ENCODE assay signal across 14 cellular contexts in genomic region chr1:235739124-235739523, GRCh38.
DNase-seq lines count a peak whose midpoint lies in the region; ATAC-seq and TF ChIP-seq lines count a peak whose summit lies in the region.
"Had no signal": no experiment of that assay in that cellular context is flagged by ENCODE, and none has a peak within 500 bp of the region (broad histone marks: within the 10 kb centered on the region; RNA-seq: fewer than 3 reads in every experiment).

No MANE protein-coding gene starts in this region.

- ATAC-seq in HG02973 (IDR thresholded peaks at IDR 0.05; ENCODE audit: unreplicated experiment): no peak
- no peak for ATAC-seq in upper lobe of left lung (ENCODE audit: low FRiP score in 2 of 2)
- ATAC-seq: activated CD4-positive, CD25-positive, alpha-beta regulatory T cell treated with anti-CD3 and anti-CD28 coated beads, Interleukin-2, amount 50 U/mL, for 24 hours; CD8-positive, alpha-beta T cell had no signal

- DNase-seq in ELR (ENCODE audit: low read depth): peak; percentile 92
- DNase-seq in NCI-H2029 (lab: John Stamatoyannopoulos, UW): peak; percentile 12
- DNase-seq in choroid plexus epithelial cell (ENCODE audit: low read depth): peak; percentile 58
- DNase-seq in mesenchymal stem cell: peak; percentile 81
- DNase-seq in T-helper 2 cell treated with Interferon-gamma antibody and Interleukin-4, amounts not matched to agents 5 μg/mL and 100 μg/mL, for 36 hours (ENCODE audit: low spot score): no peak
- no peak for DNase-seq in NCI-H748 (lab: John Stamatoyannopoulos, UW; ENCODE audit: unreplicated experiment)
- no peak for DNase-seq in upper lobe of left lung
- DNase-seq: anterior cingulate cortex; CD8-positive, alpha-beta T cell; NCI-H1105; NCI-H748 treated with DMSO at 0.1 percent for 48 hours had no signal

- no peaks in the 10 kb centered on the region for H3K27me3 ChIP-seq in mesenchymal stem cell (ENCODE audit: control insufficient read depth in 1 of 2, insufficient read depth in 1 of 2, low read length in 2 of 2)
- no peaks in the 10 kb centered on the region for H3K27me3 ChIP-seq in upper lobe of left lung

- no peak overlapping the region for H3K27ac Mint-ChIP-seq in T-helper 2 cell treated with Interferon-gamma antibody and Interleukin-4, amounts not matched to agents 5 μg/mL and 100 μg/mL, for 36 hours
- H3K27ac Mint-ChIP-seq: CD8-positive, alpha-beta T cell had no signal

- no peaks in the 10 kb centered on the region for H3K9me3 Mint-ChIP-seq in T-helper 2 cell treated with Interferon-gamma antibody and Interleukin-4, amounts not matched to agents 5 μg/mL and 100 μg/mL, for 36 hours
- H3K9me3 Mint-ChIP-seq: CD8-positive, alpha-beta T cell had no signal

- H3K9me3 ChIP-seq in mesenchymal stem cell (ENCODE audit: control insufficient read depth, low read length): no peaks in the 10 kb centered on the region
- no peaks in the 10 kb centered on the region for H3K9me3 ChIP-seq in upper lobe of left lung

- H3K18ac ChIP-seq in mesenchymal stem cell (ENCODE audit: low read depth in 1 of 2, low read length in 2 of 2): no peak overlapping the region

- no peak overlapping the region for H2AK5ac ChIP-seq in mesenchymal stem cell (ENCODE audit: low read length, severe bottlenecking)

- H4K8ac ChIP-seq in mesenchymal stem cell (ENCODE audit: low read length): no peak overlapping the region

- H3K4me1 ChIP-seq in mesenchymal stem cell (ENCODE audit: control insufficient read depth, insufficient read depth, low read depth, low read length): no peaks in the 10 kb centered on the region
- H3K4me1 ChIP-seq in upper lobe of left lung: no peaks in the 10 kb centered on the region

- H3K27me3 Mint-ChIP-seq in T-helper 2 cell treated with Interferon-gamma antibody and Interleukin-4, amounts not matched to agents 5 μg/mL and 100 μg/mL, for 36 hours (ENCODE audit: low read depth): no peaks in the 10 kb centered on the region

- no peak overlapping the region for H3K4me2 ChIP-seq in mesenchymal stem cell (ENCODE audit: low read length, poor library complexity, severe bottlenecking)

- no CpG with 5 or more reads among the region's 1 CpG for WGBS in mesenchymal stem cell
- 12 to 47% methylated on average over 1 of the region's 1 CpG for WGBS in upper lobe of left lung, 2 donors

- H3K36me3 ChIP-seq in mesenchymal stem cell (ENCODE audit: control insufficient read depth in 1 of 2, insufficient read depth in 2 of 2, low read depth in 1 of 2, low read length in 2 of 2): peaks cover 4 to 79% of the 10 kb centered on the region in 2 experiments
- H3K36me3 ChIP-seq in upper lobe of left lung: peaks cover 16 to 58% (median 30%) of the 10 kb centered on the region in 4 donors

- H3K36me3 Mint-ChIP-seq in T-helper 2 cell treated with Interferon-gamma antibody and Interleukin-4, amounts not matched to agents 5 μg/mL and 100 μg/mL, for 36 hours (ENCODE audit: low read depth): peaks cover 20% of the 10 kb centered on the region

- H3K4me1 Mint-ChIP-seq in T-helper 2 cell treated with Interferon-gamma antibody and Interleukin-4, amounts not matched to agents 5 μg/mL and 100 μg/mL, for 36 hours (ENCODE audit: low read depth): peaks cover 4% of the 10 kb centered on the region

- no peak overlapping the region for H2BK5ac ChIP-seq in mesenchymal stem cell (ENCODE audit: low read depth, low read length, poor library complexity, severe bottlenecking)

- no peak for TF ChIP-seq EP300 in upper lobe of left lung (IDR thresholded peaks at IDR 0.05)

- no peak for TF ChIP-seq POLR2A in upper lobe of left lung (IDR thresholded peaks at IDR 0.05)

- no peaks in the 10 kb centered on the region for H3K79me1 ChIP-seq in mesenchymal stem cell (replicated peaks; ENCODE audit: low read length, poor library complexity, severe bottlenecking)

- H2AFZ ChIP-seq in mesenchymal stem cell (ENCODE audit: low read depth, low read length): no peak overlapping the region

- H3K4me3 ChIP-seq in choroid plexus epithelial cell (ENCODE audit: low read depth, low read length) (no peak overlapping the region), mesenchymal stem cell (ENCODE audit: insufficient read depth in 1 of 2, low read depth in 1 of 2, low read length in 2 of 2) (no peak overlapping the region), upper lobe of left lung (no peak overlapping the region)
- H3K4me3 ChIP-seq: SK-N-MC had no signal

- H4K91ac ChIP-seq in mesenchymal stem cell (ENCODE audit: low read length): no peak overlapping the region

- no peak for TF ChIP-seq CTCF in choroid plexus epithelial cell (conservative IDR thresholded peaks at IDR 0.05; ENCODE audit: low read depth, low read length)
- TF ChIP-seq CTCF in upper lobe of left lung (IDR thresholded peaks at IDR 0.05): no peak

- no peak overlapping the region for H3K4me3 Mint-ChIP-seq in T-helper 2 cell treated with Interferon-gamma antibody and Interleukin-4, amounts not matched to agents 5 μg/mL and 100 μg/mL, for 36 hours
- H3K4me3 Mint-ChIP-seq: CD8-positive, alpha-beta T cell had no signal

- no peak overlapping the region for H3K14ac ChIP-seq in mesenchymal stem cell (ENCODE audit: low read length in 2 of 2)

- no peak overlapping the region for H3K4ac ChIP-seq in mesenchymal stem cell (ENCODE audit: low read depth in 1 of 2, low read length in 2 of 2)

- no peak overlapping the region for H2BK12ac ChIP-seq in mesenchymal stem cell (ENCODE audit: low read length in 2 of 2)

- no peak overlapping the region for H3K23ac ChIP-seq in mesenchymal stem cell (ENCODE audit: low read length in 2 of 2)

- no peak overlapping the region for H2BK120ac ChIP-seq in mesenchymal stem cell (ENCODE audit: low read depth, low read length)

- H3K27ac ChIP-seq in mesenchymal stem cell (ENCODE audit: low read length, poor library complexity, severe bottlenecking): no peak overlapping the region
- no peak overlapping the region for H3K27ac ChIP-seq in upper lobe of left lung
- H3K27ac ChIP-seq: SK-N-MC had no signal

- H3K9ac ChIP-seq in mesenchymal stem cell (ENCODE audit: low read length): no peak overlapping the region

- no peak overlapping the region for H2BK15ac ChIP-seq in mesenchymal stem cell (ENCODE audit: low read depth, poor library complexity, severe bottlenecking)

Comparison
In these comparisons a context has a peak if more than half of its experiments do, and no peak if none do; other contexts are left out.
1. DNase-seq: peak in ELR (single experiment), NCI-H2029 (single experiment), choroid plexus epithelial cell (single experiment) and mesenchymal stem cell (single experiment); none in T-helper 2 cell treated with Interferon-gamma antibody and Interleukin-4, amounts not matched to agents 5 μg/mL and 100 μg/mL, for 36 hours (single experiment), NCI-H748 (single experiment) and upper lobe of left lung (0 of 2).